In genomic region chr10:12156367-12157123, GRCh38 we compare ENCODE assay signal across 1 cellular context.
TF ChIP-seq lines count a peak whose summit lies in the region.

No MANE protein-coding gene starts in this region.

TF ChIP-seq in HepG2, 621 proteins besides CTCF, POLR2A, EP300 and RAD21 (continued from another document and continues in another):
- TF ChIP-seq GABPA (IDR thresholded peaks at IDR 0.05; ENCODE audit: low read depth, low read length) (no peak), GABPA (CRISPR knock-in tag; IDR thresholded peaks at IDR 0.05; ENCODE audit: low read depth) (peak; percentile 17; the same call in 1 of the 2 replicates), CSRNP1 (CRISPR knock-in tag; IDR thresholded peaks at IDR 0.05) (no peak), CEBPB (IDR thresholded peaks at IDR 0.05; ENCODE audit: borderline replicate concordance, low read depth, low read length) (peak; percentile 53; the same call in 1 of the 2 replicates), STAT6 (CRISPR knock-in tag; IDR thresholded peaks at IDR 0.05; ENCODE audit: borderline replicate concordance) (0 out of 2 replicates have a peak, but pooled peaks have one; percentile 30), FOXO1 (CRISPR knock-in tag; IDR thresholded peaks at IDR 0.05) (peak; percentile 27; the same call in 1 of the 2 replicates), KMT2A (CRISPR knock-in tag; IDR thresholded peaks at IDR 0.05) (0 out of 2 replicates have a peak, but pooled peaks have one; percentile 24), PHF21A (CRISPR knock-in tag; IDR thresholded peaks at IDR 0.05) (peak; percentile 51; the same call in 1 of the 2 replicates), IRF2 (CRISPR knock-in tag; IDR thresholded peaks at IDR 0.05) (0 out of 2 replicates have a peak, but pooled peaks have one; percentile 21), ARHGAP35 (CRISPR knock-in tag; IDR thresholded peaks at IDR 0.05; ENCODE audit: borderline replicate concordance) (no peak), SP140L (CRISPR knock-in tag; IDR thresholded peaks at IDR 0.05; ENCODE audit: borderline replicate concordance) (no peak), FOXP1 (IDR thresholded peaks at IDR 0.05) (no peak), FOXP1 (CRISPR knock-in tag; IDR thresholded peaks at IDR 0.05) (peak; percentile 34; the same call in 1 of the 2 replicates), ZMYM4 (CRISPR knock-in tag; IDR thresholded peaks at IDR 0.05) (peak; percentile 51; the same call in 1 of the 2 replicates), PAXIP1 (CRISPR knock-in tag; conservative IDR thresholded peaks at IDR 0.05) (peak; percentile 88), HHEX (CRISPR knock-in tag; IDR thresholded peaks at IDR 0.05) (no peak), ZNF768 (CRISPR knock-in tag; IDR thresholded peaks at IDR 0.05) (no peak), ZMYM2 (CRISPR knock-in tag; IDR thresholded peaks at IDR 0.05) (peak; percentile 87; the same call in 1 of the 2 replicates), ZBTB49 (CRISPR knock-in tag; IDR thresholded peaks at IDR 0.05; ENCODE audit: borderline replicate concordance) (no peak), REST (IDR thresholded peaks at IDR 0.05; ENCODE audit: borderline replicate concordance in 1 of 2, low read depth in 1 of 2, low read length in 2 of 2) (no peak), NCOR1 (IDR thresholded peaks at IDR 0.05; ENCODE audit: borderline replicate concordance, low read length) (peak; percentile 78), GZF1 (CRISPR knock-in tag; IDR thresholded peaks at IDR 0.05) (peak; percentile 92), SAFB2 (CRISPR knock-in tag; IDR thresholded peaks at IDR 0.05; ENCODE audit: borderline replicate concordance, low read depth) (no peak), NCOA1 (CRISPR knock-in tag; IDR thresholded peaks at IDR 0.05) (no peak), NR2F6 (IDR thresholded peaks at IDR 0.05) (0 out of 2 replicates have a peak, but pooled peaks have one; percentile 15), NR2F6 (CRISPR knock-in tag; IDR thresholded peaks at IDR 0.05) (no peak), GATAD2A (CRISPR knock-in tag; IDR thresholded peaks at IDR 0.05) (peak; percentile 45; the same call in 1 of the 2 replicates), ARID4A (CRISPR knock-in tag; IDR thresholded peaks at IDR 0.05; ENCODE audit: borderline replicate concordance) (peak; percentile 20; the same call in 1 of the 2 replicates), SOX13 (IDR thresholded peaks at IDR 0.05) (no peak), SOX13 (CRISPR knock-in tag; conservative IDR thresholded peaks at IDR 0.05 in 1 of 2, IDR thresholded peaks at IDR 0.05 in 1 of 2) (peak in 1 of 2 experiments; percentile 19; a peak in 1 of 4 replicates), CAMTA2 (CRISPR knock-in tag; IDR thresholded peaks at IDR 0.05; ENCODE audit: borderline replicate concordance) (no peak), RARA (CRISPR knock-in tag; IDR thresholded peaks at IDR 0.05) (0 out of 2 replicates have a peak, but pooled peaks have one; percentile 11), MAFK (conservative IDR thresholded peaks at IDR 0.05 in 1 of 2, IDR thresholded peaks at IDR 0.05 in 1 of 2; ENCODE audit: low read length in 2 of 2) (0 out of 4 replicates have a peak, but pooled peaks of 1 of the 2 experiments have one; percentile 1), MAFF (IDR thresholded peaks at IDR 0.05; ENCODE audit: low read depth, low read length) (0 out of 2 replicates have a peak, but pooled peaks have one; percentile 13), MED1 (CRISPR knock-in tag; IDR thresholded peaks at IDR 0.05) (peak; percentile 39), LCORL (IDR thresholded peaks at IDR 0.05) (no peak), LCORL (CRISPR knock-in tag; IDR thresholded peaks at IDR 0.05) (peak; percentile 42; the same call in 1 of the 2 replicates), ZFP37 (CRISPR knock-in tag; IDR thresholded peaks at IDR 0.05; ENCODE audit: borderline replicate concordance) (no peak), HNF4G (IDR thresholded peaks at IDR 0.05; ENCODE audit: borderline replicate concordance, low read depth, low read length) (peak; percentile 90), HNF4G (CRISPR knock-in tag; IDR thresholded peaks at IDR 0.05; ENCODE audit: borderline replicate concordance, low read depth) (peak; percentile 24; the same call in 1 of the 2 replicates), MIXL1 (CRISPR knock-in tag; IDR thresholded peaks at IDR 0.05) (peak; percentile 28; the same call in 1 of the 2 replicates), ZFP90 (CRISPR knock-in tag; IDR thresholded peaks at IDR 0.05; ENCODE audit: borderline replicate concordance) (peak; percentile 89; the same call in 1 of the 2 replicates), ZBTB7B (CRISPR knock-in tag; IDR thresholded peaks at IDR 0.05) (0 out of 2 replicates have a peak, but pooled peaks have one; percentile 29), CBX2 (IDR thresholded peaks at IDR 0.05; ENCODE audit: low read depth, low read length) (no peak), CBX2 (CRISPR knock-in tag; IDR thresholded peaks at IDR 0.05; ENCODE audit: low read depth) (no peak)
